In genomic region chr1:169143984-169144383, GRCh38 we compare ENCODE assay signal across 18 cellular contexts. TPM values are rescaled to one million over a fixed set of nuclear protein-coding genes. Genes with fewer than 3 reads are reported as not detected.
DNase-seq lines count a peak whose midpoint lies in the region; ATAC-seq, FAIRE-seq and TF ChIP-seq lines count a peak whose summit lies in the region.
"Had no signal": no experiment of that assay in that cellular context is flagged by ENCODE, and none has a peak within 500 bp of the region (broad histone marks: within the 10 kb centered on the region; RNA-seq: fewer than 3 reads in every experiment).

No MANE protein-coding gene starts in this region.

- H3K4me1 ChIP-seq in body of pancreas: peaks cover 46% of the 10 kb centered on the region
- H3K4me1 ChIP-seq in kidney (ENCODE audit: control insufficient read depth in 1 of 2, insufficient read depth in 1 of 2, low read depth in 1 of 2, low read length in 2 of 2): peaks cover 9 to 52% of the 10 kb centered on the region in 2 donors
- peaks cover 27% of the 10 kb centered on the region for H3K4me1 ChIP-seq in psoas muscle
- H3K4me1 ChIP-seq in mammary epithelial cell (ENCODE audit: insufficient read depth, low read length): no peaks in the 10 kb centered on the region
- H3K4me1 ChIP-seq: BLaER1, HAP-1 had no signal

- DNase-seq in body of pancreas (no peak), kidney (no peak), psoas muscle (no peak), HPDE6-E6E7 (ENCODE audit: extremely low spot score) (no peak), mammary epithelial cell (no peak), LoVo (ENCODE audit: low spot score) (no peak)
- DNase-seq in activated CD4-positive, CD25-positive, alpha-beta regulatory T cell (lab: John Stamatoyannopoulos, UW): no peak
- DNase-seq: CD4-positive, alpha-beta memory T cell; DMS 273 treated with DMSO at 0.1 percent for 48 hours; GM23248; KBM-7 had no signal

- H3K4me2 ChIP-seq in mammary epithelial cell (ENCODE audit: insufficient read depth, low read depth, low read length): no peak overlapping the region
- H3K4me2 ChIP-seq: BLaER1 had no signal

- no TSS peak for BruUV-seq in mammary epithelial cell (replicated peaks; lab: Mats Ljungman, UMichigan)

- CTCF ChIA-PET in mammary epithelial cell (lab: Charles Lee; ENCODE audit: low non-redundant PET): no interaction called here

- intact Hi-C loops in body of pancreas (cut with DNase I) (no loop called here), kidney (cut with DNase I) (no loop called here), psoas muscle (cut with DNase I) (no loop called here), mammary epithelial cell (cut with micrococcal nuclease) (no loop called here)

- ATAC-seq in body of pancreas: no peak
- no peak for ATAC-seq in psoas muscle

- H2AFZ ChIP-seq in mammary epithelial cell (ENCODE audit: low read depth, low read length): no peak overlapping the region
- H2AFZ ChIP-seq: GM23248 had no signal

- no peaks in the 10 kb centered on the region for H3K27me3 ChIP-seq in body of pancreas
- no peaks in the 10 kb centered on the region for H3K27me3 ChIP-seq in psoas muscle (ENCODE audit: insufficient read depth in 3 of 3, low read length in 2 of 3)
- no peaks in the 10 kb centered on the region for H3K27me3 ChIP-seq in mammary epithelial cell (ENCODE audit: insufficient read depth, low read length)
- H3K27me3 ChIP-seq: BLaER1 had no signal

- TF ChIP-seq POLR2A in body of pancreas (IDR thresholded peaks at IDR 0.05): no peak

- TF ChIP-seq CTCF in body of pancreas (IDR thresholded peaks at IDR 0.05) (no peak), kidney (IDR thresholded peaks at IDR 0.05; ENCODE audit: borderline replicate concordance, extremely low read depth, insufficient read depth) (no peak), psoas muscle (IDR thresholded peaks at IDR 0.05) (no peak), mammary epithelial cell (conservative IDR thresholded peaks at IDR 0.05 in 1 of 2, IDR thresholded peaks at IDR 0.05 in 1 of 2; ENCODE audit: extremely low read depth in 1 of 2, insufficient read depth in 1 of 2, low read depth in 1 of 2, low read length in 2 of 2) (no peak)

- no peaks in the 10 kb centered on the region for H4K20me1 ChIP-seq in mammary epithelial cell (ENCODE audit: insufficient read depth, low read length)
- H4K20me1 ChIP-seq: BLaER1 had no signal

- H3K36me3 ChIP-seq in body of pancreas (replicated peaks in 1 of 2; ENCODE audit: insufficient read depth in 1 of 2, low read depth in 2 of 2) (no peaks in the 10 kb centered on the region), kidney (ENCODE audit: control insufficient read depth in 1 of 2, insufficient read depth in 2 of 2, low read length in 2 of 2) (no peaks in the 10 kb centered on the region), psoas muscle (ENCODE audit: insufficient read depth in 1 of 2, low read depth in 1 of 2) (no peaks in the 10 kb centered on the region), mammary epithelial cell (ENCODE audit: insufficient read depth, low read length) (no peaks in the 10 kb centered on the region)
- H3K36me3 ChIP-seq: BLaER1, HAP-1 had no signal

- dilution Hi-C loops in mammary epithelial cell (cut with HindIII; ENCODE audit: low sequenced_read_pairs): loop anchor here (25.0 kb wide), 1 partner anchor 193 kb away; no protein-coding TSS in a partner anchor

- H3K9ac ChIP-seq in kidney (ENCODE audit: low read length in 2 of 2) (no peak overlapping the region), mammary epithelial cell (ENCODE audit: insufficient read depth, low read length) (no peak overlapping the region)
- H3K9ac ChIP-seq: BLaER1, GM23248 had no signal

- no peak for FAIRE-seq in kidney (lab: Jason Lieb, UNC)
- FAIRE-seq: A204.1, G401.6, GM12891, HTR-8/SVneo had no signal

- in situ Hi-C loops in mammary epithelial cell (cut with MboI; ENCODE audit: low sequenced_read_pairs in 2 of 2): no loop called here

- H3K4me3 ChIP-seq in body of pancreas (no peak overlapping the region), kidney (ENCODE audit: low read length in 2 of 2) (no peak overlapping the region), psoas muscle (no peak overlapping the region), mammary epithelial cell (replicated peaks in 1 of 3; ENCODE audit: insufficient read depth in 1 of 3, low read depth in 2 of 3, low read length in 3 of 3) (no peak overlapping the region)
- H3K4me3 ChIP-seq: BLaER1, GM23248, HAP-1 had no signal

- H3K9me3 ChIP-seq in body of pancreas: no peaks in the 10 kb centered on the region
- no peaks in the 10 kb centered on the region for H3K9me3 ChIP-seq in kidney (ENCODE audit: control insufficient read depth in 1 of 2, low read length in 2 of 2)
- no peaks in the 10 kb centered on the region for H3K9me3 ChIP-seq in psoas muscle
- no peaks in the 10 kb centered on the region for H3K9me3 ChIP-seq in mammary epithelial cell (replicated peaks; ENCODE audit: insufficient read depth, low read length)
- H3K9me3 ChIP-seq: BLaER1, HAP-1 had no signal

- H3K79me2 ChIP-seq in mammary epithelial cell (ENCODE audit: insufficient read depth, low read length): no peaks in the 10 kb centered on the region

- H3K27ac ChIP-seq in body of pancreas (peak overlapping the region in 3 of 4 donors; percentile 4 to 66 (median 52)), kidney (ENCODE audit: low read depth in 2 of 2, low read length in 2 of 2) (peak overlapping the region; percentile 62 to 75), psoas muscle (peak overlapping the region; percentile 62), mammary epithelial cell (ENCODE audit: insufficient read depth, low read depth, low read length) (no peak overlapping the region)
- H3K27ac ChIP-seq: BLaER1, GM23248, HL-60 had no signal

RNA-seq across cellular contexts. Expression of gene ATP1B1, which starts 37.5 kb away (rescaled TPM):
- total RNA-seq in body of pancreas: 100 to 1,000 TPM; 116 to 138 TPM
- total RNA-seq in kidney: 686 TPM
- 1,441 TPM for polyA plus RNA-seq in kidney (ENCODE audit: insufficient read depth, low read depth, low replicate concordance)
- total RNA-seq in psoas muscle: 1,000 to 10,000 TPM in 2 of 4 donors, 100 to 1,000 TPM in 2; 290 to 1,098 (median 779) TPM
- polyA plus RNA-seq in psoas muscle: 100 to 1,000 TPM; 176 to 263 (median 228) TPM
- 100 to 1,000 TPM in 1 of 2 donors, 10 to 100 TPM in 1; 53.2 to 117 TPM for total RNA-seq in mammary epithelial cell
- polyA plus RNA-seq in mammary epithelial cell: 31.0 TPM
- 41.2 TPM for polyA minus RNA-seq in mammary epithelial cell
